19 cellular contexts compared by ENCODE assay signal in genomic region chr7:100370746-100371145, GRCh38. TPM values are rescaled to one million over a fixed set of nuclear protein-coding genes. Genes with fewer than 3 reads are reported as not detected.
DNase-seq lines count a peak whose midpoint lies in the region; ATAC-seq and TF ChIP-seq lines count a peak whose summit lies in the region.
"Had no signal": no experiment of that assay in that cellular context is flagged by ENCODE, and none has a peak within 500 bp of the region (broad histone marks: within the 10 kb centered on the region; RNA-seq: fewer than 3 reads in every experiment).

No MANE protein-coding gene starts in this region.

- H3K27ac Mint-ChIP-seq in dendritic cell treated with granulocyte-macrophage colony-stimulating factor and Interleukin-4, amounts not matched to agents 40 ng/mL and 50 ng/mL, for 4 days = peak overlapping the region; percentile 88
- peak overlapping the region; percentile 92 to 98 for H3K27ac Mint-ChIP-seq in natural killer cell treated with Interleukin-12 subunit alpha and Interleukin-12 subunit beta and Interleukin-15 and Interleukin-18, amount 100 ng/mL, for 72 hours

- H3K36me3 ChIP-seq in BLaER1 = no peaks in the 10 kb centered on the region
- H3K36me3 ChIP-seq in esophagus squamous epithelium = peaks cover 0 to 16% (median 0%) of the 10 kb centered on the region in 3 donors
- H3K36me3 ChIP-seq: thyroid gland had no signal

- peak overlapping the region; percentile 10 for H3K4me3 Mint-ChIP-seq in dendritic cell treated with granulocyte-macrophage colony-stimulating factor and Interleukin-4, amounts not matched to agents 40 ng/mL and 50 ng/mL, for 4 days
- H3K4me3 Mint-ChIP-seq in natural killer cell treated with Interleukin-12 subunit alpha and Interleukin-12 subunit beta and Interleukin-15 and Interleukin-18, amount 100 ng/mL, for 72 hours = no peak overlapping the region
- H3K4me3 Mint-ChIP-seq: activated naive CD8-positive, alpha-beta T cell treated with anti-CD3 and anti-CD28 coated beads, Interleukin-2, amount 10 ng/mL, durations not matched to agents 7 days and 5 days had no signal

- no peak for ATAC-seq in natural killer cell treated with Interleukin-12 subunit alpha and Interleukin-12 subunit beta and Interleukin-15 and Interleukin-18, amount 100 ng/mL, for 72 hours
- ATAC-seq in GM18517 (IDR thresholded peaks at IDR 0.05; ENCODE audit: unreplicated experiment) = no peak
- ATAC-seq: body of pancreas had no signal

- H4K20me1 ChIP-seq in BLaER1 = peaks cover 32% of the 10 kb centered on the region

- H3K4me1 ChIP-seq in BLaER1 (peaks cover 90% of the 10 kb centered on the region), esophagus squamous epithelium (peaks cover 0 to 23% (median 0%) of the 10 kb centered on the region in 3 donors)
- H3K4me1 ChIP-seq: body of pancreas, Caco-2, thyroid gland had no signal

- H3K9me3 Mint-ChIP-seq in dendritic cell treated with granulocyte-macrophage colony-stimulating factor and Interleukin-4, amounts not matched to agents 40 ng/mL and 50 ng/mL, for 4 days = no peaks in the 10 kb centered on the region
- no peaks in the 10 kb centered on the region for H3K9me3 Mint-ChIP-seq in natural killer cell treated with Interleukin-12 subunit alpha and Interleukin-12 subunit beta and Interleukin-15 and Interleukin-18, amount 100 ng/mL, for 72 hours
- H3K9me3 Mint-ChIP-seq: activated naive CD8-positive, alpha-beta T cell treated with anti-CD3 and anti-CD28 coated beads, Interleukin-2, amount 10 ng/mL, durations not matched to agents 7 days and 5 days had no signal

- no peaks in the 10 kb centered on the region for H3K27me3 Mint-ChIP-seq in dendritic cell treated with granulocyte-macrophage colony-stimulating factor and Interleukin-4, amounts not matched to agents 40 ng/mL and 50 ng/mL, for 4 days
- H3K27me3 Mint-ChIP-seq in natural killer cell treated with Interleukin-12 subunit alpha and Interleukin-12 subunit beta and Interleukin-15 and Interleukin-18, amount 100 ng/mL, for 72 hours = no peaks in the 10 kb centered on the region
- H3K27me3 Mint-ChIP-seq: activated naive CD8-positive, alpha-beta T cell treated with anti-CD3 and anti-CD28 coated beads, Interleukin-2, amount 10 ng/mL, durations not matched to agents 7 days and 5 days had no signal

- TF ChIP-seq POLR2A in esophagus squamous epithelium (IDR thresholded peaks at IDR 0.05) = no peak

- H3K27ac ChIP-seq in BLaER1 (no peak overlapping the region), HL-60 (replicated peaks) (peak overlapping the region; percentile 88), esophagus squamous epithelium (no peak overlapping the region), coronary artery (no peak overlapping the region)
- H3K27ac ChIP-seq: body of pancreas, thyroid gland had no signal

- peaks cover 39% of the 10 kb centered on the region for H3K36me3 Mint-ChIP-seq in dendritic cell treated with granulocyte-macrophage colony-stimulating factor and Interleukin-4, amounts not matched to agents 40 ng/mL and 50 ng/mL, for 4 days (ENCODE audit: low read depth)
- H3K36me3 Mint-ChIP-seq in natural killer cell treated with Interleukin-12 subunit alpha and Interleukin-12 subunit beta and Interleukin-15 and Interleukin-18, amount 100 ng/mL, for 72 hours = no peaks in the 10 kb centered on the region

- DNase-seq in HL-60 (ENCODE audit: low read depth in 1 of 2, low spot score in 1 of 2) (no peak), esophagus squamous epithelium (lab: John Stamatoyannopoulos, UW) (no peak), NCI-H524 treated with DMSO at 0.1 percent for 48 hours (lab: John Stamatoyannopoulos, UW) (no peak), coronary artery (ENCODE audit: low spot score) (no peak)
- no peak for DNase-seq in natural killer cell treated with Interleukin-12 subunit alpha and Interleukin-12 subunit beta and Interleukin-15 and Interleukin-18, amount 100 ng/mL, for 72 hours (ENCODE audit: low spot score)
- DNase-seq: activated CD4-positive, alpha-beta T cell treated with anti-CD3 and anti-CD28 coated beads, Interleukin-2, amount 50 U/mL, for 4 hours; body of pancreas; Caco-2; cortex of kidney; midbrain; NCI-H1417 treated with DMSO at 0.1 percent for 48 hours; NCI-H526 treated with DMSO at 0.1 percent for 48 hours; occipital lobe; retina; thyroid gland had no signal

- H3K9me3 ChIP-seq in BLaER1 (no peaks in the 10 kb centered on the region), esophagus squamous epithelium (no peaks in the 10 kb centered on the region)
- H3K9me3 ChIP-seq: body of pancreas, Caco-2, thyroid gland had no signal

- H3K4me1 Mint-ChIP-seq in dendritic cell treated with granulocyte-macrophage colony-stimulating factor and Interleukin-4, amounts not matched to agents 40 ng/mL and 50 ng/mL, for 4 days (ENCODE audit: low read depth) = peaks cover 98% of the 10 kb centered on the region
- H3K4me1 Mint-ChIP-seq in natural killer cell treated with Interleukin-12 subunit alpha and Interleukin-12 subunit beta and Interleukin-15 and Interleukin-18, amount 100 ng/mL, for 72 hours (ENCODE audit: low read depth in 2 of 2) = peaks cover 58 to 71% of the 10 kb centered on the region in 2 donors

- 80 to 93% methylated on average over 6 of the region's 6 CpGs for WGBS in esophagus squamous epithelium, 2 donors

- intact Hi-C loops in dendritic cell treated with granulocyte-macrophage colony-stimulating factor and Interleukin-4, amounts not matched to agents 40 ng/mL and 50 ng/mL, for 4 days (cut with micrococcal nuclease) = no loop called here
- intact Hi-C loops in esophagus squamous epithelium (cut with DNase I) = no loop called here

- H3K27me3 ChIP-seq in BLaER1 = no peaks in the 10 kb centered on the region
- no peaks in the 10 kb centered on the region for H3K27me3 ChIP-seq in HL-60 (ENCODE audit: insufficient read depth, poor library complexity, severe bottlenecking)
- no peaks in the 10 kb centered on the region for H3K27me3 ChIP-seq in esophagus squamous epithelium
- H3K27me3 ChIP-seq: body of pancreas, thyroid gland had no signal

- 0 out of 2 replicates have a peak overlapping the region, but pooled peaks have one; percentile 94 for H3K4me2 ChIP-seq in BLaER1

- no peak overlapping the region for H3K9ac ChIP-seq in BLaER1

- no peak for TF ChIP-seq CTCF in HL-60 (IDR thresholded peaks at IDR 0.05; ENCODE audit: insufficient read depth, low read length)
- TF ChIP-seq CTCF in esophagus squamous epithelium (IDR thresholded peaks at IDR 0.05) = no peak
- no peak for TF ChIP-seq CTCF in coronary artery (IDR thresholded peaks at IDR 0.05)

- H3K4me3 ChIP-seq in BLaER1 (no peak overlapping the region), HL-60 (replicated peaks; ENCODE audit: insufficient read depth, low read length) (no peak overlapping the region), esophagus squamous epithelium (no peak overlapping the region), coronary artery (no peak overlapping the region)
- H3K4me3 ChIP-seq: body of pancreas, thyroid gland had no signal

RNA-seq across cellular contexts. Expression of gene PILRA, which starts 2.5 kb away (rescaled TPM):
- 1 to 10 TPM; 3.7 to 6.8 TPM for total RNA-seq in natural killer cell treated with Interleukin-12 subunit alpha and Interleukin-12 subunit beta and Interleukin-15 and Interleukin-18, amount 100 ng/mL, for 72 hours
- 1 to 10 TPM in 2 of 4 donors, under 1 TPM in 2; 0.61 to 5.0 (median 1.1) TPM for total RNA-seq in esophagus squamous epithelium

RNA-seq across cellular contexts. Expression of gene PILRB, which starts 12.8 kb away (rescaled TPM):
- 10 to 100 TPM; 48.4 to 94.8 TPM for total RNA-seq in natural killer cell treated with Interleukin-12 subunit alpha and Interleukin-12 subunit beta and Interleukin-15 and Interleukin-18, amount 100 ng/mL, for 72 hours
- total RNA-seq in esophagus squamous epithelium = 10 to 100 TPM; 11.1 to 38.1 (median 25.7) TPM

RNA-seq across cellular contexts. Expression of gene ZCWPW1, which starts 57.8 kb away (rescaled TPM):
- total RNA-seq in natural killer cell treated with Interleukin-12 subunit alpha and Interleukin-12 subunit beta and Interleukin-15 and Interleukin-18, amount 100 ng/mL, for 72 hours = 1 to 10 TPM; 1.3 to 2.5 TPM
- total RNA-seq in esophagus squamous epithelium = 1 to 10 TPM in 2 of 4 donors, under 1 TPM in 2; 0.83 to 4.2 (median 1.5) TPM

RNA-seq across cellular contexts. Expression of gene MEPCE, which starts 58.9 kb away (rescaled TPM):
- 10 to 100 TPM; 44.0 to 60.5 TPM for total RNA-seq in natural killer cell treated with Interleukin-12 subunit alpha and Interleukin-12 subunit beta and Interleukin-15 and Interleukin-18, amount 100 ng/mL, for 72 hours
- total RNA-seq in esophagus squamous epithelium = 10 to 100 TPM; 18.0 to 27.7 (median 23.4) TPM
